19 cellular contexts compared by ENCODE assay signal in the genomic region with DNA sequence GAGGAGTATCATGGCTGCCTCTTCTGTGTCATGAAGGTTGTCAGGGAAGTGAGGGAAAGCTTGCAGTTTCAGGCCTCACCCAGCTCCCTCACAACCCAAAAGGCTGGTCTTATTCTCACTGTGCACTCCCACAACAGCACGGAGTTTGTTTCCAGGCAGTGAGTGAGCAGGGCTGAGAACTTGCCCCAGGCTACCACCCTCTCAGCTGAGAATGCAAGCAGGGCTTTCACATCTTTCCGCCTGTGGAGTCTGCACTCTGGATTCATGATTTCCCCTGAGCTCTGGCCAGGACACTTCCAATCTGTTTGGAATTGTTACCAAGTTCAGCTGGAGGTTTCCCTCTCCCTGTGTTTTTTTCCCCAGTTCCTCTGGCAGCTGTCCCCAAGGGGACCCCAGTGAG.
"Had no signal": no experiment of that assay in that cellular context is flagged by ENCODE, and none has a peak within 500 bp of the region (broad histone marks: within the 10 kb centered on the region; RNA-seq: fewer than 3 reads in every experiment).

No MANE protein-coding gene starts in this region.

- H3K27ac ChIP-seq: brain microvascular endothelial cell, colonic mucosa, gastroesophageal sphincter, heart right ventricle, sigmoid colon, tibial artery, WERI-Rb-1 had no signal

- H3K27me3 ChIP-seq: brain microvascular endothelial cell, colonic mucosa, gastroesophageal sphincter, heart right ventricle, sigmoid colon, tibial artery had no signal

- H3K4me1 Mint-ChIP-seq: central memory CD8-positive, alpha-beta T cell; immature natural killer cell; natural killer cell; stimulated activated effector memory CD8-positive, alpha-beta T cell treated with anti-CD3 and anti-CD28 coated beads, Interleukin-12 subunit alpha, Interleukin-12 subunit beta, amount 100 ng/mL, for 72 hours had no signal

- H3K36me3 ChIP-seq: brain microvascular endothelial cell, colonic mucosa, gastroesophageal sphincter, heart right ventricle, sigmoid colon, tibial artery, WERI-Rb-1 had no signal

- ATAC-seq: activated T-cell treated with anti-CD3 and anti-CD28 coated beads, Interleukin-2, amount 50 U/mL, for 72 hours; esophagus mucosa; gastroesophageal sphincter; heart right ventricle; natural killer cell; stimulated activated effector memory CD8-positive, alpha-beta T cell treated with anti-CD3 and anti-CD28 coated beads, Interleukin-12 subunit alpha, Interleukin-12 subunit beta, amount 100 ng/mL, for 72 hours had no signal

- H3K4me3 ChIP-seq: colonic mucosa, gastroesophageal sphincter, heart right ventricle, sigmoid colon, tibial artery had no signal

- H3K4me1 ChIP-seq: colonic mucosa, gastroesophageal sphincter, heart right ventricle, tibial artery had no signal

- H3K27me3 Mint-ChIP-seq: central memory CD8-positive, alpha-beta T cell had no signal

- H3K4me3 Mint-ChIP-seq: activated T-cell treated with anti-CD3 and anti-CD28 coated beads, Interleukin-2, amount 50 U/mL, for 72 hours; central memory CD8-positive, alpha-beta T cell; immature natural killer cell; natural killer cell; stimulated activated effector memory CD8-positive, alpha-beta T cell treated with anti-CD3 and anti-CD28 coated beads, Interleukin-12 subunit alpha, Interleukin-12 subunit beta, amount 100 ng/mL, for 72 hours had no signal

- H3K9me3 ChIP-seq: colonic mucosa, gastroesophageal sphincter, sigmoid colon, tibial artery had no signal

- H3K36me3 Mint-ChIP-seq: stimulated activated effector memory CD8-positive, alpha-beta T cell treated with anti-CD3 and anti-CD28 coated beads, Interleukin-12 subunit alpha, Interleukin-12 subunit beta, amount 100 ng/mL, for 72 hours had no signal

- DNase-seq: activated CD4-positive, alpha-beta T cell treated with anti-CD3 and anti-CD28 coated beads, Interleukin-2, amount 50 U/mL, for 4 hours; activated effector memory CD4-positive, alpha-beta T cell treated with anti-CD3 and anti-CD28 coated beads, Interleukin-2, amount 50 U/mL, for 16 hours; activated naive CD4-positive, alpha-beta T cell treated with anti-CD3 and anti-CD28 coated beads, Interleukin-2, amount 50 U/mL, for 16 hours; activated T-cell treated with anti-CD3 and anti-CD28 coated beads, Interleukin-2, amount 50 U/mL, for 72 hours; aorta; brain microvascular endothelial cell; colonic mucosa; heart right ventricle; immature natural killer cell; natural killer cell; sigmoid colon; stimulated activated CD4-positive, alpha-beta T cell treated with anti-CD3 and anti-CD28 coated beads, Interleukin-4, amount 100 ng/mL, for 24 hours; T-helper 2 cell; WERI-Rb-1 had no signal

- H3K27ac Mint-ChIP-seq: activated T-cell treated with anti-CD3 and anti-CD28 coated beads, Interleukin-2, amount 50 U/mL, for 72 hours; immature natural killer cell; natural killer cell; stimulated activated effector memory CD8-positive, alpha-beta T cell treated with anti-CD3 and anti-CD28 coated beads, Interleukin-12 subunit alpha, Interleukin-12 subunit beta, amount 100 ng/mL, for 72 hours had no signal
